In the genomic region with DNA sequence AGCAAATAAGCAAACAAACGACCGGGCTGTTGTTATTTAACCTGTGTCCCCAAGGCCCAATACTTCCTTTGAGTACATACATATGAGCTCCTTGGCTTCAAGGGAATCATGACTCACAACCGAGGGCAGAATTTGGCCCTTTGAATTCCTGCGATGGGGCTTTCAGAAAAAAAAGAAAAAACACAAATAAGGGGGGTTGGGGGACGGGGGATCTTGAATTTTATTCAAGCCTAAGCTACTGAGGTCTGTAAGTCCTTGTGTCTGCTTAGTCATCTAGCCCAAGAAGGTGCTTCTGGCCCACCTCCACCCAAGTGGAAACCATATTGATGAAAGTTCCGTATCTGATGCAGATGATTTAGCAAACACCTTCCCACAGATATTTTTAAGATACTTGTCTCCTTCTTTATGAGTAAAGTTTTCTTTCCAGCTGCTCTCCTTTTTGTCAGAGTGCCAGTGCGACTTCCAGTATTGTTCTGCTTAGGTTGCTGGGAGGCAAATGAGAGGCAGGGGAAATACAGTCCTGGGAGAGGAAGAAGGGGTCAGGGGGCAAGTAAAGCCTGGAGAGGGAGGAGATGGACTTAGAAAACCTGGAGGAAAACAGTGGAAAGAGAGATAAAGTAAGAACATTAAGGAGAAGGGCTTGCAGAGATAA, we compare ENCODE assay signal across 2 cellular contexts.
TF ChIP-seq lines count a peak whose summit lies in the region.

No MANE protein-coding gene starts in this region.

TF ChIP-seq in GM23338, 12 proteins besides CTCF, POLR2A, EP300 and RAD21 (continued from another document):
- TF ChIP-seq, protein P1, sequence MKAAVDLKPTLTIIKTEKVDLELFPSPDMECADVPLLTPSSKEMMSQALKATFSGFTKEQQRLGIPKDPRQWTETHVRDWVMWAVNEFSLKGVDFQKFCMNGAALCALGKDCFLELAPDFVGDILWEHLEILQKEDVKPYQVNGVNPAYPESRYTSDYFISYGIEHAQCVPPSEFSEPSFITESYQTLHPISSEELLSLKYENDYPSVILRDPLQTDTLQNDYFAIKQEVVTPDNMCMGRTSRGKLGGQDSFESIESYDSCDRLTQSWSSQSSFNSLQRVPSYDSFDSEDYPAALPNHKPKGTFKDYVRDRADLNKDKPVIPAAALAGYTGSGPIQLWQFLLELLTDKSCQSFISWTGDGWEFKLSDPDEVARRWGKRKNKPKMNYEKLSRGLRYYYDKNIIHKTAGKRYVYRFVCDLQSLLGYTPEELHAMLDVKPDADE (IDR thresholded peaks at IDR 0.05) = no peak
- peak; percentile 79; the same call in 1 of the 2 replicates for TF ChIP-seq ZNF462 (CRISPR knock-in tag; IDR thresholded peaks at IDR 0.05)

TF ChIP-seq in endothelial cell of umbilical vein, 7 proteins besides CTCF, POLR2A, EP300 and RAD21 (continued from another document):
- TF ChIP-seq POLR2AphosphoS5 (IDR thresholded peaks at IDR 0.05; ENCODE audit: insufficient read depth, low read depth, low read length) (peak; percentile 22), JUN (IDR thresholded peaks at IDR 0.05; ENCODE audit: borderline replicate concordance, insufficient read depth, insufficient read length, low read depth) (peak; percentile 58)
